In genomic region chr22:19719488-19720021, GRCh38 we compare ENCODE assay signal across 10 cellular contexts. TPM values are rescaled to one million over a fixed set of nuclear protein-coding genes. Genes with fewer than 3 reads are reported as not detected.
DNase-seq lines count a peak whose midpoint lies in the region; ATAC-seq and TF ChIP-seq lines count a peak whose summit lies in the region.
"Had no signal": no experiment of that assay in that cellular context is flagged by ENCODE, and none has a peak within 500 bp of the region (broad histone marks: within the 10 kb centered on the region; RNA-seq: fewer than 3 reads in every experiment).

No MANE protein-coding gene starts in this region.

- no peak overlapping the region for H3K27ac Mint-ChIP-seq in T-helper 2 cell treated with Interferon-gamma antibody and Interleukin-4, amounts not matched to agents 5 μg/mL and 100 μg/mL, for 36 hours

- peak overlapping the region; percentile 69 for H3K4me3 Mint-ChIP-seq in T-helper 2 cell treated with Interferon-gamma antibody and Interleukin-4, amounts not matched to agents 5 μg/mL and 100 μg/mL, for 36 hours

- peak overlapping the region; percentile 3 for H3K27ac ChIP-seq in SK-N-MC
- H3K27ac ChIP-seq in esophagus muscularis mucosa (replicated peaks in 1 of 4), result peak overlapping the region in 1 of 4 donors; percentile 64
- no peak overlapping the region for H3K27ac ChIP-seq in skeletal muscle tissue (ENCODE audit: low read depth, low read length)

- H3K4me1 Mint-ChIP-seq in T-helper 2 cell treated with Interferon-gamma antibody and Interleukin-4, amounts not matched to agents 5 μg/mL and 100 μg/mL, for 36 hours (ENCODE audit: low read depth), result peaks cover 2% of the 10 kb centered on the region

- 80% methylated on average over 10 of the region's 12 CpGs for WGBS in esophagus muscularis mucosa

- TF ChIP-seq EP300 in esophagus muscularis mucosa (IDR thresholded peaks at IDR 0.05), result no peak

- no peak overlapping the region for H3K9ac ChIP-seq in SK-N-MC (ENCODE audit: insufficient read length)
- peak overlapping the region in 2 of 3 donors; percentile 32 to 74 for H3K9ac ChIP-seq in skeletal muscle tissue (ENCODE audit: low read depth in 1 of 3, low read length in 3 of 3)

- H3K27me3 Mint-ChIP-seq in T-helper 2 cell treated with Interferon-gamma antibody and Interleukin-4, amounts not matched to agents 5 μg/mL and 100 μg/mL, for 36 hours (ENCODE audit: low read depth), result peaks cover 42% of the 10 kb centered on the region

- H3K36me3 ChIP-seq in SK-N-MC (ENCODE audit: insufficient read depth, low read length) (peaks cover 33% of the 10 kb centered on the region), esophagus muscularis mucosa (peaks cover 0 to 29% (median 26%) of the 10 kb centered on the region in 4 donors), skeletal muscle tissue (ENCODE audit: control insufficient read depth in 3 of 3, insufficient read depth in 3 of 3, low read length in 3 of 3) (peaks cover 0 to 3% (median 2%) of the 10 kb centered on the region in 3 donors)

- no peak for DNase-seq in T-helper 2 cell treated with Interferon-gamma antibody and Interleukin-4, amounts not matched to agents 5 μg/mL and 100 μg/mL, for 36 hours (ENCODE audit: low spot score)
- DNase-seq in T-helper 2 cell, result no peak
- DNase-seq in SK-N-MC (ENCODE audit: low read depth, low spot score), result no peak
- no peak for DNase-seq in esophagus muscularis mucosa (ENCODE audit: extremely low spot score)
- no peak for DNase-seq in activated CD4-positive, CD25-positive, alpha-beta regulatory T cell (lab: John Stamatoyannopoulos, UW)
- no peak for DNase-seq in ureter (ENCODE audit: low spot score)
- DNase-seq: 8988T, NCI-H187 had no signal

- ATAC-seq in HG03460 (IDR thresholded peaks at IDR 0.05; ENCODE audit: unreplicated experiment), result no peak

- intact Hi-C loops in esophagus muscularis mucosa (cut with DNase I), result no loop called here

- no peaks in the 10 kb centered on the region for H3K36me3 Mint-ChIP-seq in T-helper 2 cell treated with Interferon-gamma antibody and Interleukin-4, amounts not matched to agents 5 μg/mL and 100 μg/mL, for 36 hours (ENCODE audit: low read depth)

- H3K4me1 ChIP-seq in esophagus muscularis mucosa, result peaks cover 55 to 70% (median 58%) of the 10 kb centered on the region in 4 donors
- peaks cover 13 to 31% (median 29%) of the 10 kb centered on the region in 3 donors for H3K4me1 ChIP-seq in skeletal muscle tissue (ENCODE audit: control insufficient read depth in 3 of 3, insufficient read depth in 3 of 3, low read length in 3 of 3)

- no peaks in the 10 kb centered on the region for H3K9me3 Mint-ChIP-seq in T-helper 2 cell treated with Interferon-gamma antibody and Interleukin-4, amounts not matched to agents 5 μg/mL and 100 μg/mL, for 36 hours

- H3K27me3 ChIP-seq in esophagus muscularis mucosa (peaks cover 0 to 89% (median 7%) of the 10 kb centered on the region in 4 donors), skeletal muscle tissue (ENCODE audit: control insufficient read depth in 3 of 3, insufficient read depth in 3 of 3, low read length in 3 of 3) (peaks cover 8 to 28% (median 12%) of the 10 kb centered on the region in 3 donors)

- H3K4me3 ChIP-seq in SK-N-MC, result peak overlapping the region; percentile 91
- H3K4me3 ChIP-seq in esophagus muscularis mucosa, result peak overlapping the region in 3 of 4 donors; percentile 69 to 86 (median 71)
- peak overlapping the region in 1 of 3 donors; percentile 71 for H3K4me3 ChIP-seq in skeletal muscle tissue (ENCODE audit: low read length in 3 of 3)

- TF ChIP-seq POLR2A in esophagus muscularis mucosa (IDR thresholded peaks at IDR 0.05; ENCODE audit: low read depth), result no peak

- H3K9me3 ChIP-seq in SK-N-MC (ENCODE audit: low read depth, low read length) (no peaks in the 10 kb centered on the region), esophagus muscularis mucosa (no peaks in the 10 kb centered on the region), skeletal muscle tissue (ENCODE audit: control insufficient read depth in 3 of 3, low read length in 3 of 3) (no peaks in the 10 kb centered on the region)

- TF ChIP-seq CTCF in esophagus muscularis mucosa (IDR thresholded peaks at IDR 0.05), result no peak

RNA-seq across cellular contexts. Expression of gene GP1BB, which starts 3.8 kb away (rescaled TPM):
- total RNA-seq in esophagus muscularis mucosa (10 to 100 TPM in 1 of 4 donors, 1 to 10 TPM in 3; 1.7 to 16.7 (median 5.7) TPM), skeletal muscle tissue (6.8 TPM), ureter (2.1 TPM)

RNA-seq across cellular contexts. Expression of gene SEPTIN5, which starts 5.3 kb away (rescaled TPM):
- 10 to 100 TPM in 3 of 4 donors, 1 to 10 TPM in 1; 4.2 to 55.4 (median 20.6) TPM for total RNA-seq in esophagus muscularis mucosa
- total RNA-seq in skeletal muscle tissue, result 28.7 TPM
- 26.7 TPM for total RNA-seq in ureter

RNA-seq across cellular contexts. Expression of gene TBX1, which starts 41.0 kb away (rescaled TPM):
- total RNA-seq in esophagus muscularis mucosa (1 to 10 TPM; 1.4 to 2.5 (median 1.8) TPM), skeletal muscle tissue (4.2 TPM), ureter (13.0 TPM)
